1 cellular context compared by ENCODE assay signal in genomic region chr22:24010018-24010391, GRCh38.
TF ChIP-seq lines count a peak whose summit lies in the region.

No MANE protein-coding gene starts in this region.

TF ChIP-seq in H1, 55 proteins besides CTCF, POLR2A, EP300 and RAD21:
- TF ChIP-seq BRCA1 (IDR thresholded peaks at IDR 0.05; ENCODE audit: low read depth, low read length) (no peak), MAFK (IDR thresholded peaks at IDR 0.05; ENCODE audit: low read depth, low read length) (no peak), KDM5A (IDR thresholded peaks at IDR 0.05; ENCODE audit: low read length) (no peak), CTBP2 (IDR thresholded peaks at IDR 0.05; ENCODE audit: borderline replicate concordance, insufficient read depth, insufficient read length, low read length) (no peak), NRF1 (IDR thresholded peaks at IDR 0.05; ENCODE audit: low read depth, low read length) (no peak), BCL11A (IDR thresholded peaks at IDR 0.05; ENCODE audit: low read depth in 2 of 2, low read length in 2 of 2) (no peak)
